ENCODE assay signal across 15 cellular contexts in the genomic region with DNA sequence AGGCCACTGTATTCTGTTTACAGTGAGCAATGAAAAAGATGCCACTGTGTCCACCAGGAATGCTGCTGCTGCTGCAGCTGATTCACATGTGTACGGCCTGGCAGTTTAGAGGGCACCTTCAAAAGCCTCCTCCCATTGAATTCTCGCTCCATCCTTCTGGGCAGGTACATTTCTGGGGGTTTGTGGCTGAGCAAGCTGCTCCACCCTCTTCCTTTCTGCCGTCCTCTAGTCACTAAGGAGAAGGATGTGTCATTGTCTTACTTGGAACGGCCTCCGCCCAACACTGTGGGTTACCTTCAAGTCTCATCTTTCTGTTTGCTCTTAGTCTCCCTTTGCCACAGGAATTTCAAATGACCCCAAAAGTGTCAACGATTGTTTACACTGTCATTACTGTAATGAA.
DNase-seq lines count a peak whose midpoint lies in the region; FAIRE-seq and TF ChIP-seq lines count a peak whose summit lies in the region.
"Had no signal": no experiment of that assay in that cellular context is flagged by ENCODE, and none has a peak within 500 bp of the region (broad histone marks: within the 10 kb centered on the region; RNA-seq: fewer than 3 reads in every experiment).

No MANE protein-coding gene starts in this region.

- H3K4me2 ChIP-seq in MM.1S (ENCODE audit: low read depth, low read length), result peak overlapping the region; percentile 43; the same call in 1 of the 2 replicates
- H3K4me2 ChIP-seq in keratinocyte (ENCODE audit: control insufficient read depth, extremely low read depth, insufficient read depth, low read depth, low read length), result no peak overlapping the region

- peak overlapping the region; percentile 53; the same call in 1 of the 2 replicates for H3K27ac ChIP-seq in MM.1S (ENCODE audit: low read length)
- no peak overlapping the region for H3K27ac ChIP-seq in keratinocyte (ENCODE audit: control insufficient read depth, insufficient read depth, low read length)
- H3K27ac ChIP-seq in prostate gland, result no peak overlapping the region
- H3K27ac ChIP-seq: ovary had no signal

- DNase-seq in NCI-H2107 treated with DMSO at 0.1 percent for 48 hours (lab: John Stamatoyannopoulos, UW; ENCODE audit: unreplicated experiment) (peak; percentile 28), NCI-H2107 (lab: John Stamatoyannopoulos, UW) (no peak), MM.1S (peak; percentile 75), keratinocyte (ENCODE audit: low read depth, low spot score) (no peak), GM12892 (ENCODE audit: insufficient read length) (no peak), NCI-H446 (lab: John Stamatoyannopoulos, UW) (no peak), prostate gland (ENCODE audit: low spot score) (no peak)
- peak; percentile 12 for DNase-seq in T-helper 2 cell treated with Interferon-gamma antibody and Interleukin-4, amounts not matched to agents 5 μg/mL and 100 μg/mL, for 36 hours (ENCODE audit: low spot score)
- DNase-seq: 8988T; activated CD4-positive, alpha-beta T cell treated with anti-CD3 and anti-CD28 coated beads, Interleukin-2, amount 50 U/mL, for 48 hours; NCI-H524; ovary; upper lobe of left lung had no signal

- 0 out of 2 replicates have a peak, but pooled peaks cover 13% of the 10 kb centered on the region for H3F3A ChIP-seq in MM.1S (ENCODE audit: insufficient read depth, low read length)

- H3K36me3 Mint-ChIP-seq in T-helper 2 cell treated with Interferon-gamma antibody and Interleukin-4, amounts not matched to agents 5 μg/mL and 100 μg/mL, for 36 hours (ENCODE audit: low read depth), result no peaks in the 10 kb centered on the region

- H3K4me1 ChIP-seq in MM.1S (ENCODE audit: low read length), result peaks cover 29% of the 10 kb centered on the region
- H3K4me1 ChIP-seq in keratinocyte (ENCODE audit: control insufficient read depth, extremely low read depth, insufficient read depth, low read length), result peaks cover 4% of the 10 kb centered on the region
- H3K4me1 ChIP-seq in prostate gland (replicated peaks), result no peaks in the 10 kb centered on the region

- H3K9ac ChIP-seq in MM.1S (ENCODE audit: low read length) (no peak overlapping the region), keratinocyte (ENCODE audit: control insufficient read depth, extremely low read depth, insufficient read depth, low read length) (no peak overlapping the region)

- WGBS in prostate gland, result 66% methylated on average over 6 of the region's 6 CpGs

- dilution Hi-C loops in keratinocyte (cut with MboI; ENCODE audit: extremely low pct_ligation_motif_present, low sequenced_read_pairs), result loop anchor here (25.0 kb wide), 1 partner anchor 210 kb away; no protein-coding TSS in a partner anchor

- H3K36me3 ChIP-seq in MM.1S (replicated peaks; ENCODE audit: insufficient read depth, low read length) (no peaks in the 10 kb centered on the region), keratinocyte (ENCODE audit: control insufficient read depth in 2 of 2, extremely low read depth in 1 of 2, insufficient read depth in 2 of 2, low read length in 2 of 2) (no peaks in the 10 kb centered on the region), prostate gland (no peaks in the 10 kb centered on the region)
- H3K36me3 ChIP-seq: ovary, upper lobe of left lung had no signal

- no peaks in the 10 kb centered on the region for H3K9me2 ChIP-seq in MM.1S (replicated peaks; ENCODE audit: insufficient read depth, low read length)

- peak overlapping the region; percentile 78 for H3K27ac Mint-ChIP-seq in T-helper 2 cell treated with Interferon-gamma antibody and Interleukin-4, amounts not matched to agents 5 μg/mL and 100 μg/mL, for 36 hours

- no peaks in the 10 kb centered on the region for H3K9me1 ChIP-seq in keratinocyte (ENCODE audit: control insufficient read depth, extremely low read depth, insufficient read depth, low read length)

- H3K4me3 ChIP-seq in MM.1S (ENCODE audit: low read length) (no peak overlapping the region; the same call in 1 of the 2 replicates), keratinocyte (ENCODE audit: control insufficient read depth in 2 of 3, extremely low read depth in 1 of 3, insufficient read depth in 2 of 3, low read depth in 1 of 3, low read length in 3 of 3) (no peak overlapping the region), prostate gland (no peak overlapping the region)
- H3K4me3 ChIP-seq: coronary artery, ovary, upper lobe of left lung had no signal

- H3K27me3 Mint-ChIP-seq in T-helper 2 cell treated with Interferon-gamma antibody and Interleukin-4, amounts not matched to agents 5 μg/mL and 100 μg/mL, for 36 hours (ENCODE audit: low read depth), result peaks cover 7% of the 10 kb centered on the region

- H2AFZ ChIP-seq in MM.1S (ENCODE audit: low read length) (0 out of 2 replicates have a peak overlapping the region, but pooled peaks have one; percentile 8), keratinocyte (ENCODE audit: control insufficient read depth, low read length) (no peak overlapping the region)

- TF ChIP-seq POLR2A in GM12892 (IDR thresholded peaks at IDR 0.05; ENCODE audit: low read depth, low read length) (no peak), prostate gland (IDR thresholded peaks at IDR 0.05) (no peak)

- H3K4me1 Mint-ChIP-seq in T-helper 2 cell treated with Interferon-gamma antibody and Interleukin-4, amounts not matched to agents 5 μg/mL and 100 μg/mL, for 36 hours (ENCODE audit: low read depth), result peaks cover 20% of the 10 kb centered on the region

- no peaks in the 10 kb centered on the region for H3K9me3 Mint-ChIP-seq in T-helper 2 cell treated with Interferon-gamma antibody and Interleukin-4, amounts not matched to agents 5 μg/mL and 100 μg/mL, for 36 hours

- TF ChIP-seq CTCF in MM.1S (IDR thresholded peaks at IDR 0.05; ENCODE audit: low read length), result no peak
- no peak for TF ChIP-seq CTCF in keratinocyte (optimal IDR thresholded peaks at IDR 0.05 in 1 of 3, IDR thresholded peaks at IDR 0.05 in 1 of 3, conservative IDR thresholded peaks at IDR 0.05 in 1 of 3; ENCODE audit: extremely low read depth in 1 of 3, insufficient read depth in 2 of 3, low read length in 3 of 3)
- TF ChIP-seq CTCF in prostate gland (IDR thresholded peaks at IDR 0.05), result no peak

- H4K20me1 ChIP-seq in MM.1S (ENCODE audit: insufficient read depth, low read length) (no peaks in the 10 kb centered on the region), keratinocyte (ENCODE audit: control insufficient read depth, extremely low read depth, insufficient read depth, low read length) (no peaks in the 10 kb centered on the region)

- FAIRE-seq in keratinocyte (lab: Jason Lieb, UNC) (peak; percentile 46), GM12892 (lab: Jason Lieb, UNC) (no peak)
- FAIRE-seq: D721Med had no signal

- no peaks in the 10 kb centered on the region for H3K27me3 ChIP-seq in MM.1S (replicated peaks; ENCODE audit: insufficient read depth, low read length)
- H3K27me3 ChIP-seq in keratinocyte (ENCODE audit: control insufficient read depth, extremely low read depth, insufficient read depth, low read length), result peaks cover 5% of the 10 kb centered on the region
- H3K27me3 ChIP-seq in prostate gland (replicated peaks; ENCODE audit: insufficient read depth), result no peaks in the 10 kb centered on the region
- H3K27me3 ChIP-seq: ovary, upper lobe of left lung had no signal

- H3K79me2 ChIP-seq in MM.1S (ENCODE audit: low read length) (no peaks in the 10 kb centered on the region), keratinocyte (ENCODE audit: control insufficient read depth, insufficient read depth, low read length) (no peaks in the 10 kb centered on the region)

- H3K9me3 ChIP-seq in MM.1S (replicated peaks; ENCODE audit: insufficient read depth, low read length) (no peaks in the 10 kb centered on the region), keratinocyte (ENCODE audit: control insufficient read depth, low read depth, low read length) (no peaks in the 10 kb centered on the region), prostate gland (no peaks in the 10 kb centered on the region)
- H3K9me3 ChIP-seq: ovary, upper lobe of left lung had no signal

- intact Hi-C loops in prostate gland (cut with DNase I), result no loop called here

- peak overlapping the region; percentile 45 for H3K4me3 Mint-ChIP-seq in T-helper 2 cell treated with Interferon-gamma antibody and Interleukin-4, amounts not matched to agents 5 μg/mL and 100 μg/mL, for 36 hours

Comparison
In these comparisons a context has a peak if more than half of its experiments do, and no peak if none do; other contexts are left out.
1. DNase-seq: peak in NCI-H2107 treated with DMSO at 0.1 percent for 48 hours (single experiment), MM.1S (single experiment) and T-helper 2 cell treated with Interferon-gamma antibody and Interleukin-4, amounts not matched to agents 5 μg/mL and 100 μg/mL, for 36 hours (single experiment); none in NCI-H2107 (single experiment), keratinocyte (single experiment), GM12892 (single experiment), NCI-H446 (0 of 2) and prostate gland (single experiment).